Comparison of ENCODE assay signal across 1 cellular context in the genomic region with DNA sequence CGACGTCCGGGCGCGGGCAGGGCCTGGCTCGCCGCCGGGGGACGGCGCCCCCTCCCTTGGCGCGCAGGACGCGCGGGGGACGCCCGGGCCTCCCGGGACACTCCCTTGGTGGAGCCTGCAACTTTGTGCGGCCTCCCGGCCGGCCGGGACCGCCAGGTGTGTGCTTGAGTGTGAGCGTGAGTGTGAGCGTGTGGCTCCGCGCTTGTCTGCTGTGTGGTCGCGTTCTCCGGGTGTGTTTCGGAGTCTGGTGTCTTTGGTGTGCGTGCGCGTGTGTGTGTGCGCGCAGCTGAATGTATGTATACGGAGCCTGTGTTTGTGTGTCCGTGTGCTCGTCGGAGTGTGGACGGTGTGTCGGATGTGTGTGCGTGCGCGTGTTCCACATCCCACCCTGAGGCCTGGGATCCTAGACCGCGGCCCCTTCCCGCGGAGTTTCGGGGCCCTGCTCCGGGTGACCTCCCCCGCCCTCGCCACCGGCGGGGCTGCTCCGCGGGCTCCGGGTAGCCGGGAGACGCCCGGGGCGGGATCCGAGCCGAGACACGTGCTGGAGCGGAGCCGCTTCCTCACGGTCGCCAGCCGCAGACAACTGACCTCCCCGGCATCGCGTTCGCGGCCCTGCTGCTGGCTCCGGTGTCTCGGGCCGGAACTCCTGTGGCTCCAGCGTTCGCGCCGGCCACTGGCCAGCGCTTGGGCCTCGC.
TF ChIP-seq lines count a peak whose summit lies in the region.

No MANE protein-coding gene starts in this region.

TF ChIP-seq in HepG2, 621 proteins besides CTCF, POLR2A, EP300 and RAD21 (continued from another document and continues in another):
- TF ChIP-seq, protein P1, sequence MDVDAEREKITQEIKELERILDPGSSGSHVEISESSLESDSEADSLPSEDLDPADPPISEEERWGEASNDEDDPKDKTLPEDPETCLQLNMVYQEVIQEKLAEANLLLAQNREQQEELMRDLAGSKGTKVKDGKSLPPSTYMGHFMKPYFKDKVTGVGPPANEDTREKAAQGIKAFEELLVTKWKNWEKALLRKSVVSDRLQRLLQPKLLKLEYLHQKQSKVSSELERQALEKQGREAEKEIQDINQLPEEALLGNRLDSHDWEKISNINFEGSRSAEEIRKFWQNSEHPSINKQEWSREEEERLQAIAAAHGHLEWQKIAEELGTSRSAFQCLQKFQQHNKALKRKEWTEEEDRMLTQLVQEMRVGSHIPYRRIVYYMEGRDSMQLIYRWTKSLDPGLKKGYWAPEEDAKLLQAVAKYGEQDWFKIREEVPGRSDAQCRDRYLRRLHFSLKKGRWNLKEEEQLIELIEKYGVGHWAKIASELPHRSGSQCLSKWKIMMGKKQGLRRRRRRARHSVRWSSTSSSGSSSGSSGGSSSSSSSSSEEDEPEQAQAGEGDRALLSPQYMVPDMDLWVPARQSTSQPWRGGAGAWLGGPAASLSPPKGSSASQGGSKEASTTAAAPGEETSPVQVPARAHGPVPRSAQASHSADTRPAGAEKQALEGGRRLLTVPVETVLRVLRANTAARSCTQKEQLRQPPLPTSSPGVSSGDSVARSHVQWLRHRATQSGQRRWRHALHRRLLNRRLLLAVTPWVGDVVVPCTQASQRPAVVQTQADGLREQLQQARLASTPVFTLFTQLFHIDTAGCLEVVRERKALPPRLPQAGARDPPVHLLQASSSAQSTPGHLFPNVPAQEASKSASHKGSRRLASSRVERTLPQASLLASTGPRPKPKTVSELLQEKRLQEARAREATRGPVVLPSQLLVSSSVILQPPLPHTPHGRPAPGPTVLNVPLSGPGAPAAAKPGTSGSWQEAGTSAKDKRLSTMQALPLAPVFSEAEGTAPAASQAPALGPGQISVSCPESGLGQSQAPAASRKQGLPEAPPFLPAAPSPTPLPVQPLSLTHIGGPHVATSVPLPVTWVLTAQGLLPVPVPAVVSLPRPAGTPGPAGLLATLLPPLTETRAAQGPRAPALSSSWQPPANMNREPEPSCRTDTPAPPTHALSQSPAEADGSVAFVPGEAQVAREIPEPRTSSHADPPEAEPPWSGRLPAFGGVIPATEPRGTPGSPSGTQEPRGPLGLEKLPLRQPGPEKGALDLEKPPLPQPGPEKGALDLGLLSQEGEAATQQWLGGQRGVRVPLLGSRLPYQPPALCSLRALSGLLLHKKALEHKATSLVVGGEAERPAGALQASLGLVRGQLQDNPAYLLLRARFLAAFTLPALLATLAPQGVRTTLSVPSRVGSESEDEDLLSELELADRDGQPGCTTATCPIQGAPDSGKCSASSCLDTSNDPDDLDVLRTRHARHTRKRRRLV (CRISPR knock-in tag; IDR thresholded peaks at IDR 0.05) = no peak
- TF ChIP-seq, protein P2, sequence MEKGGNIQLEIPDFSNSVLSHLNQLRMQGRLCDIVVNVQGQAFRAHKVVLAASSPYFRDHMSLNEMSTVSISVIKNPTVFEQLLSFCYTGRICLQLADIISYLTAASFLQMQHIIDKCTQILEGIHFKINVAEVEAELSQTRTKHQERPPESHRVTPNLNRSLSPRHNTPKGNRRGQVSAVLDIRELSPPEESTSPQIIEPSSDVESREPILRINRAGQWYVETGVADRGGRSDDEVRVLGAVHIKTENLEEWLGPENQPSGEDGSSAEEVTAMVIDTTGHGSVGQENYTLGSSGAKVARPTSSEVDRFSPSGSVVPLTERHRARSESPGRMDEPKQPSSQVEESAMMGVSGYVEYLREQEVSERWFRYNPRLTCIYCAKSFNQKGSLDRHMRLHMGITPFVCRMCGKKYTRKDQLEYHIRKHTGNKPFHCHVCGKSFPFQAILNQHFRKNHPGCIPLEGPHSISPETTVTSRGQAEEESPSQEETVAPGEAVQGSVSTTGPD (CRISPR knock-in tag; IDR thresholded peaks at IDR 0.05) = no peak
- peak; percentile 33; the same call in 1 of the 2 replicates for TF ChIP-seq MTA1 (CRISPR knock-in tag; IDR thresholded peaks at IDR 0.05; ENCODE audit: borderline replicate concordance)
- TF ChIP-seq, protein P3, sequence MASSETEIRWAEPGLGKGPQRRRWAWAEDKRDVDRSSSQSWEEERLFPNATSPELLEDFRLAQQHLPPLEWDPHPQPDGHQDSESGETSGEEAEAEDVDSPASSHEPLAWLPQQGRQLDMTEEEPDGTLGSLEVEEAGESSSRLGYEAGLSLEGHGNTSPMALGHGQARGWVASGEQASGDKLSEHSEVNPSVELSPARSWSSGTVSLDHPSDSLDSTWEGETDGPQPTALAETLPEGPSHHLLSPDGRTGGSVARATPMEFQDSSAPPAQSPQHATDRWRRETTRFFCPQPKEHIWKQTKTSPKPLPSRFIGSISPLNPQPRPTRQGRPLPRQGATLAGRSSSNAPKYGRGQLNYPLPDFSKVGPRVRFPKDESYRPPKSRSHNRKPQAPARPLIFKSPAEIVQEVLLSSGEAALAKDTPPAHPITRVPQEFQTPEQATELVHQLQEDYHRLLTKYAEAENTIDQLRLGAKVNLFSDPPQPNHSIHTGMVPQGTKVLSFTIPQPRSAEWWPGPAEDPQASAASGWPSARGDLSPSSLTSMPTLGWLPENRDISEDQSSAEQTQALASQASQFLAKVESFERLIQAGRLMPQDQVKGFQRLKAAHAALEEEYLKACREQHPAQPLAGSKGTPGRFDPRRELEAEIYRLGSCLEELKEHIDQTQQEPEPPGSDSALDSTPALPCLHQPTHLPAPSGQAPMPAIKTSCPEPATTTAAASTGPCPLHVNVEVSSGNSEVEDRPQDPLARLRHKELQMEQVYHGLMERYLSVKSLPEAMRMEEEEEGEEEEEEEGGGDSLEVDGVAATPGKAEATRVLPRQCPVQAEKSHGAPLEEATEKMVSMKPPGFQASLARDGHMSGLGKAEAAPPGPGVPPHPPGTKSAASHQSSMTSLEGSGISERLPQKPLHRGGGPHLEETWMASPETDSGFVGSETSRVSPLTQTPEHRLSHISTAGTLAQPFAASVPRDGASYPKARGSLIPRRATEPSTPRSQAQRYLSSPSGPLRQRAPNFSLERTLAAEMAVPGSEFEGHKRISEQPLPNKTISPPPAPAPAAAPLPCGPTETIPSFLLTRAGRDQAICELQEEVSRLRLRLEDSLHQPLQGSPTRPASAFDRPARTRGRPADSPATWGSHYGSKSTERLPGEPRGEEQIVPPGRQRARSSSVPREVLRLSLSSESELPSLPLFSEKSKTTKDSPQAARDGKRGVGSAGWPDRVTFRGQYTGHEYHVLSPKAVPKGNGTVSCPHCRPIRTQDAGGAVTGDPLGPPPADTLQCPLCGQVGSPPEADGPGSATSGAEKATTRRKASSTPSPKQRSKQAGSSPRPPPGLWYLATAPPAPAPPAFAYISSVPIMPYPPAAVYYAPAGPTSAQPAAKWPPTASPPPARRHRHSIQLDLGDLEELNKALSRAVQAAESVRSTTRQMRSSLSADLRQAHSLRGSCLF (CRISPR knock-in tag; IDR thresholded peaks at IDR 0.05; ENCODE audit: borderline replicate concordance) = no peak
- TF ChIP-seq, protein P4, sequence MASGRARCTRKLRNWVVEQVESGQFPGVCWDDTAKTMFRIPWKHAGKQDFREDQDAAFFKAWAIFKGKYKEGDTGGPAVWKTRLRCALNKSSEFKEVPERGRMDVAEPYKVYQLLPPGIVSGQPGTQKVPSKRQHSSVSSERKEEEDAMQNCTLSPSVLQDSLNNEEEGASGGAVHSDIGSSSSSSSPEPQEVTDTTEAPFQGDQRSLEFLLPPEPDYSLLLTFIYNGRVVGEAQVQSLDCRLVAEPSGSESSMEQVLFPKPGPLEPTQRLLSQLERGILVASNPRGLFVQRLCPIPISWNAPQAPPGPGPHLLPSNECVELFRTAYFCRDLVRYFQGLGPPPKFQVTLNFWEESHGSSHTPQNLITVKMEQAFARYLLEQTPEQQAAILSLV (CRISPR knock-in tag; IDR thresholded peaks at IDR 0.05; ENCODE audit: borderline replicate concordance) = 0 out of 2 replicates have a peak, but pooled peaks have one; percentile 33
- TF ChIP-seq NRL (CRISPR knock-in tag; IDR thresholded peaks at IDR 0.05; ENCODE audit: borderline replicate concordance) = 0 out of 2 replicates have a peak, but pooled peaks have one; percentile 31
- TF ChIP-seq NPAS2 (CRISPR knock-in tag; IDR thresholded peaks at IDR 0.05; ENCODE audit: borderline replicate concordance) = no peak
- peak; percentile 23 for TF ChIP-seq HNRNPLL (IDR thresholded peaks at IDR 0.05; ENCODE audit: low read depth, low read length, poor library complexity, severe bottlenecking)
- TF ChIP-seq, protein P5, sequence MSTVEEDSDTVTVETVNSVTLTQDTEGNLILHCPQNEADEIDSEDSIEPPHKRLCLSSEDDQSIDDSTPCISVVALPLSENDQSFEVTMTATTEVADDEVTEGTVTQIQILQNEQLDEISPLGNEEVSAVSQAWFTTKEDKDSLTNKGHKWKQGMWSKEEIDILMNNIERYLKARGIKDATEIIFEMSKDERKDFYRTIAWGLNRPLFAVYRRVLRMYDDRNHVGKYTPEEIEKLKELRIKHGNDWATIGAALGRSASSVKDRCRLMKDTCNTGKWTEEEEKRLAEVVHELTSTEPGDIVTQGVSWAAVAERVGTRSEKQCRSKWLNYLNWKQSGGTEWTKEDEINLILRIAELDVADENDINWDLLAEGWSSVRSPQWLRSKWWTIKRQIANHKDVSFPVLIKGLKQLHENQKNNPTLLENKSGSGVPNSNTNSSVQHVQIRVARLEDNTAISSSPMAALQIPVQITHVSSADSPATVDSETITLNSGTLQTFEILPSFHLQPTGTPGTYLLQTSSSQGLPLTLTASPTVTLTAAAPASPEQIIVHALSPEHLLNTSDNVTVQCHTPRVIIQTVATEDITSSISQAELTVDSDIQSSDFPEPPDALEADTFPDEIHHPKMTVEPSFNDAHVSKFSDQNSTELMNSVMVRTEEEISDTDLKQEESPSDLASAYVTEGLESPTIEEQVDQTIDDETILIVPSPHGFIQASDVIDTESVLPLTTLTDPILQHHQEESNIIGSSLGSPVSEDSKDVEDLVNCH (CRISPR knock-in tag; IDR thresholded peaks at IDR 0.05) = no peak
- TF ChIP-seq, protein P6, sequence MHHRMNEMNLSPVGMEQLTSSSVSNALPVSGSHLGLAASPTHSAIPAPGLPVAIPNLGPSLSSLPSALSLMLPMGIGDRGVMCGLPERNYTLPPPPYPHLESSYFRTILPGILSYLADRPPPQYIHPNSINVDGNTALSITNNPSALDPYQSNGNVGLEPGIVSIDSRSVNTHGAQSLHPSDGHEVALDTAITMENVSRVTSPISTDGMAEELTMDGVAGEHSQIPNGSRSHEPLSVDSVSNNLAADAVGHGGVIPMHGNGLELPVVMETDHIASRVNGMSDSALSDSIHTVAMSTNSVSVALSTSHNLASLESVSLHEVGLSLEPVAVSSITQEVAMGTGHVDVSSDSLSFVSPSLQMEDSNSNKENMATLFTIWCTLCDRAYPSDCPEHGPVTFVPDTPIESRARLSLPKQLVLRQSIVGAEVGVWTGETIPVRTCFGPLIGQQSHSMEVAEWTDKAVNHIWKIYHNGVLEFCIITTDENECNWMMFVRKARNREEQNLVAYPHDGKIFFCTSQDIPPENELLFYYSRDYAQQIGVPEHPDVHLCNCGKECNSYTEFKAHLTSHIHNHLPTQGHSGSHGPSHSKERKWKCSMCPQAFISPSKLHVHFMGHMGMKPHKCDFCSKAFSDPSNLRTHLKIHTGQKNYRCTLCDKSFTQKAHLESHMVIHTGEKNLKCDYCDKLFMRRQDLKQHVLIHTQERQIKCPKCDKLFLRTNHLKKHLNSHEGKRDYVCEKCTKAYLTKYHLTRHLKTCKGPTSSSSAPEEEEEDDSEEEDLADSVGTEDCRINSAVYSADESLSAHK (CRISPR knock-in tag; IDR thresholded peaks at IDR 0.05; ENCODE audit: borderline replicate concordance) = 0 out of 2 replicates have a peak, but pooled peaks have one; percentile 19
- TF ChIP-seq ZNF552 (CRISPR knock-in tag; IDR thresholded peaks at IDR 0.05; ENCODE audit: borderline replicate concordance) = no peak
- peak; percentile 68 for TF ChIP-seq ZBTB7B (CRISPR knock-in tag; IDR thresholded peaks at IDR 0.05)
- TF ChIP-seq ZNF343 (CRISPR knock-in tag; IDR thresholded peaks at IDR 0.05) = 0 out of 2 replicates have a peak, but pooled peaks have one; percentile 35
- TF ChIP-seq, protein P7, sequence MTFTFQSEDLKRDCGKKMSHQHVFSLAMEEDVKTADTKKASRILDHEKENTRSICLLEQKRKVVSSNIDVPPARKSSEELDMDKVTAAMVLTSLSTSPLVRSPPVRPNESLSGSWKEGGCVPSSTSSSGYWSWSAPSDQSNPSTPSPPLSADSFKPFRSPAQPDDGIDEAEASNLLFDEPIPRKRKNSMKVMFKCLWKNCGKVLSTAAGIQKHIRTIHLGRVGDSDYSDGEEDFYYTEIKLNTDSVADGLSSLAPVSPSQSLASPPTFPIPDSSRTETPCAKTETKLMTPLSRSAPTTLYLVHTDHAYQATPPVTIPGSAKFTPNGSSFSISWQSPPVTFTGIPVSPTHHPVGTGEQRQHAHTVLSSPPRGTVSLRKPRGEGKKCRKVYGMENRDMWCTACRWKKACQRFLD (CRISPR knock-in tag; IDR thresholded peaks at IDR 0.05; ENCODE audit: borderline replicate concordance) = no peak
- no peak for TF ChIP-seq SIX4 (CRISPR knock-in tag; IDR thresholded peaks at IDR 0.05)
- TF ChIP-seq GTF3A (CRISPR knock-in tag; conservative IDR thresholded peaks at IDR 0.05) = no peak
- TF ChIP-seq ZSCAN20 (CRISPR knock-in tag; IDR thresholded peaks at IDR 0.05; ENCODE audit: borderline replicate concordance) = no peak
- no peak for TF ChIP-seq EZH2 (conservative IDR thresholded peaks at IDR 0.05; ENCODE audit: low read depth, low read length)
- TF ChIP-seq SP140L (CRISPR knock-in tag; IDR thresholded peaks at IDR 0.05; ENCODE audit: borderline replicate concordance) = no peak
- TF ChIP-seq, protein P8, sequence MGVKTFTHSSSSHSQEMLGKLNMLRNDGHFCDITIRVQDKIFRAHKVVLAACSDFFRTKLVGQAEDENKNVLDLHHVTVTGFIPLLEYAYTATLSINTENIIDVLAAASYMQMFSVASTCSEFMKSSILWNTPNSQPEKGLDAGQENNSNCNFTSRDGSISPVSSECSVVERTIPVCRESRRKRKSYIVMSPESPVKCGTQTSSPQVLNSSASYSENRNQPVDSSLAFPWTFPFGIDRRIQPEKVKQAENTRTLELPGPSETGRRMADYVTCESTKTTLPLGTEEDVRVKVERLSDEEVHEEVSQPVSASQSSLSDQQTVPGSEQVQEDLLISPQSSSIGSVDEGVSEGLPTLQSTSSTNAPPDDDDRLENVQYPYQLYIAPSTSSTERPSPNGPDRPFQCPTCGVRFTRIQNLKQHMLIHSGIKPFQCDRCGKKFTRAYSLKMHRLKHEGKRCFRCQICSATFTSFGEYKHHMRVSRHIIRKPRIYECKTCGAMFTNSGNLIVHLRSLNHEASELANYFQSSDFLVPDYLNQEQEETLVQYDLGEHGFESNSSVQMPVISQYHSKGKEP (CRISPR knock-in tag; IDR thresholded peaks at IDR 0.05) = no peak
- no peak for TF ChIP-seq U2AF1 (optimal IDR thresholded peaks at IDR 0.05; ENCODE audit: low read depth, low read length)
- TF ChIP-seq SOX5 (CRISPR knock-in tag; IDR thresholded peaks at IDR 0.05; ENCODE audit: borderline replicate concordance) = peak; percentile 8; the same call in 1 of the 2 replicates
- TF ChIP-seq PTBP1 (IDR thresholded peaks at IDR 0.05; ENCODE audit: low read depth, low read length, poor library complexity, severe bottlenecking) = no peak
